Comparison of ENCODE assay signal across 1 cellular context in genomic region chr6:136773473-136773796, GRCh38.
TF ChIP-seq lines count a peak whose summit lies in the region.

No MANE protein-coding gene starts in this region.

TF ChIP-seq in K562, 482 proteins besides CTCF, POLR2A, EP300 and RAD21:
- no peak for TF ChIP-seq ZNF212 (CRISPR knock-in tag; IDR thresholded peaks at IDR 0.05)
- peak; percentile 54 for TF ChIP-seq PRDM10 (IDR thresholded peaks at IDR 0.05; ENCODE audit: partially characterized antibody)
- TF ChIP-seq GTF2A2 (tag; IDR thresholded peaks at IDR 0.05), result 0 out of 2 replicates have a peak, but pooled peaks have one; percentile 14
- TF ChIP-seq, protein P1, sequence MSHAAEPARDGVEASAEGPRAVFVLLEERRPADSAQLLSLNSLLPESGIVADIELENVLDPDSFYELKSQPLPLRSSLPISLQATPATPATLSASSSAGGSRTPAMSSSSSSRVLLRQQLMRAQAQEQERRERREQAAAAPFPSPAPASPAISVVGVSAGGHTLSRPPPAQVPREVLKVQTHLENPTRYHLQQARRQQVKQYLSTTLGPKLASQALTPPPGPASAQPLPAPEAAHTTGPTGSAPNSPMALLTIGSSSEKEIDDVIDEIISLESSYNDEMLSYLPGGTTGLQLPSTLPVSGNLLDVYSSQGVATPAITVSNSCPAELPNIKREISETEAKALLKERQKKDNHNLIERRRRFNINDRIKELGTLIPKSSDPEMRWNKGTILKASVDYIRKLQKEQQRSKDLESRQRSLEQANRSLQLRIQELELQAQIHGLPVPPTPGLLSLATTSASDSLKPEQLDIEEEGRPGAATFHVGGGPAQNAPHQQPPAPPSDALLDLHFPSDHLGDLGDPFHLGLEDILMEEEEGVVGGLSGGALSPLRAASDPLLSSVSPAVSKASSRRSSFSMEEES (CRISPR knock-in tag; IDR thresholded peaks at IDR 0.05), result no peak
- 0 out of 2 replicates have a peak, but pooled peaks have one; percentile 0 for TF ChIP-seq SMAD4 (CRISPR knock-in tag; conservative IDR thresholded peaks at IDR 0.05)
- 0 out of 2 replicates have a peak, but pooled peaks have one; percentile 67 for TF ChIP-seq HDGF (IDR thresholded peaks at IDR 0.05)
